23 cellular contexts compared by ENCODE assay signal in the genomic region with DNA sequence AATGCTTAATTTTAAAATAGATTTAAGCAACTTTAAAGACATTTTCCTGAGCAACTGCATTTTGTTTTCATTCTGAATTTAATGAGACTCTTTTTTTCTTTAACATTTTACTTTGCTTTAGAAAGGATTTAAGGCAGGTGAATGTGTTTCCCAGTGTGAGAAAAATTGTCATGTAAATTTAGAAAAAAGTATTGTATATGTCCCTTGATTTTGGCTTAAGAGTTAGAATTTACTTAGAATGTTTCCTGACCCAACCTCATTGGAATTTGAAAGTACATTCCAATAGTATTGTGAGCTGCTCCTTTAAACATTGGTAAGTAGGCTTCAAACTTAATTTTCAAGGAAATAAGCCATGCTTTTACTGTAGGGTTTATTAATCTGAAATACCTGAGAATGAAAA.
DNase-seq lines count a peak whose midpoint lies in the region; ATAC-seq, FAIRE-seq and TF ChIP-seq lines count a peak whose summit lies in the region.
"Had no signal": no experiment of that assay in that cellular context is flagged by ENCODE, and none has a peak within 500 bp of the region (broad histone marks: within the 10 kb centered on the region; RNA-seq: fewer than 3 reads in every experiment).

No MANE protein-coding gene starts in this region.

- H3F3A ChIP-seq in GM23248 (ENCODE audit: insufficient read depth): peaks cover 26% of the 10 kb centered on the region

- H3K79me2 ChIP-seq in GM23248 (ENCODE audit: insufficient read depth): peaks cover 6% of the 10 kb centered on the region; the same call in 1 of the 2 replicates
- H3K79me2 ChIP-seq in astrocyte (ENCODE audit: insufficient read depth, low read length): no peaks in the 10 kb centered on the region

- FAIRE-seq in astrocyte (lab: Jason Lieb, UNC): peak; percentile 34

- H3K4me2 ChIP-seq in GM23248 (ENCODE audit: unreplicated experiment) (peak overlapping the region; percentile 43), astrocyte (ENCODE audit: low read length) (no peak overlapping the region)

- H3K4me3 ChIP-seq in GM23248 (no peak overlapping the region), astrocyte (ENCODE audit: insufficient read depth, low read depth, low read length) (no peak overlapping the region), fibroblast of pulmonary artery (replicated peaks; ENCODE audit: low read depth, low read length) (no peak overlapping the region)
- H3K4me3 ChIP-seq: ascending aorta, colonic mucosa, lower lobe of right lung, SJCRH30 had no signal

- in situ Hi-C loops in GM23248 (cut with MboI): no loop called here

- peak; percentile 39 for DNase-seq in GM23248
- peak; percentile 56 for DNase-seq in astrocyte (ENCODE audit: low read depth)
- peak; percentile 33 for DNase-seq in fibroblast of pulmonary artery (ENCODE audit: low read depth)
- DNase-seq in mesothelial cell of epicardium (ENCODE audit: low spot score in 2 of 2, unreplicated experiment in 2 of 2): no peak
- no peak for DNase-seq in pons (ENCODE audit: low spot score)
- DNase-seq in activated CD8-positive, alpha-beta memory T cell treated with anti-CD3 and anti-CD28 coated beads, Interleukin-2, amount 50 U/mL, for 4 hours: no peak
- no peak for DNase-seq in NCI-H2227 treated with DMSO at 0.1 percent for 48 hours (lab: John Stamatoyannopoulos, UW)
- DNase-seq: activated CD8-positive, alpha-beta T cell treated with anti-CD3 and anti-CD28 coated beads for 36 hours; activated naive CD4-positive, alpha-beta T cell treated with anti-CD3 and anti-CD28 coated beads, Interleukin-2, amount 10 ng/mL, durations not matched to agents 7 days and 5 days; activated T-cell treated with anti-CD3 and anti-CD28 coated beads, Interleukin-2, amount 50 U/mL, for 4 hours; CD8-positive, alpha-beta memory T cell; colonic mucosa; lower lobe of right lung; NCI-H1417 treated with DMSO at 0.1 percent for 48 hours; NCI-H82; right cardiac atrium; SJCRH30; T-helper 2 cell; WERI-Rb-1 had no signal

- peaks cover 33% of the 10 kb centered on the region for H3K4me1 Mint-ChIP-seq in astrocyte (ENCODE audit: low read depth, unreplicated experiment)
- H3K4me1 Mint-ChIP-seq in mesothelial cell of epicardium: peaks cover 6% of the 10 kb centered on the region
- H3K4me1 Mint-ChIP-seq: activated naive CD4-positive, alpha-beta T cell treated with anti-CD3 and anti-CD28 coated beads, Interleukin-2, amount 10 ng/mL, durations not matched to agents 7 days and 5 days had no signal

- H3K4me1 ChIP-seq in GM23248 (ENCODE audit: insufficient read depth) (peaks cover 13% of the 10 kb centered on the region), astrocyte (ENCODE audit: insufficient read depth, low read length) (no peaks in the 10 kb centered on the region)
- H3K4me1 ChIP-seq: colonic mucosa, lower lobe of right lung, SJCRH30 had no signal

- H3K4me3 Mint-ChIP-seq in astrocyte (ENCODE audit: unreplicated experiment): peak overlapping the region; percentile 63
- no peak overlapping the region for H3K4me3 Mint-ChIP-seq in mesothelial cell of epicardium
- H3K4me3 Mint-ChIP-seq: activated CD8-positive, alpha-beta T cell treated with anti-CD3 and anti-CD28 coated beads for 36 hours; activated naive CD4-positive, alpha-beta T cell treated with anti-CD3 and anti-CD28 coated beads, Interleukin-2, amount 10 ng/mL, durations not matched to agents 7 days and 5 days; activated T-cell treated with anti-CD3 and anti-CD28 coated beads, Interleukin-2, amount 50 U/mL, for 4 hours; CD8-positive, alpha-beta memory T cell; stimulated activated effector memory CD8-positive, alpha-beta T cell treated with anti-CD3 and anti-CD28 coated beads, Interleukin-12 subunit alpha, Interleukin-12 subunit beta, amount 100 ng/mL, for 72 hours had no signal

- H4K20me1 ChIP-seq in GM23248 (ENCODE audit: insufficient read depth) (no peaks in the 10 kb centered on the region), astrocyte (ENCODE audit: insufficient read depth, low read length) (no peaks in the 10 kb centered on the region)

- ATAC-seq in HG02798 (IDR thresholded peaks at IDR 0.05; ENCODE audit: poor library complexity, unreplicated experiment): no peak
- ATAC-seq: activated CD8-positive, alpha-beta T cell treated with anti-CD3 and anti-CD28 coated beads for 36 hours; activated T-cell treated with anti-CD3 and anti-CD28 coated beads, Interleukin-2, amount 50 U/mL, for 4 hours; lower lobe of right lung; Panc1; right cardiac atrium; stimulated activated effector memory CD8-positive, alpha-beta T cell treated with anti-CD3 and anti-CD28 coated beads, Interleukin-12 subunit alpha, Interleukin-12 subunit beta, amount 100 ng/mL, for 72 hours had no signal

- H3K27ac ChIP-seq in GM23248 (no peak overlapping the region), astrocyte (ENCODE audit: low read depth, low read length) (no peak overlapping the region)
- H3K27ac ChIP-seq: ascending aorta, colonic mucosa, lower lobe of right lung, SJCRH30, WERI-Rb-1 had no signal

- H2AFZ ChIP-seq in GM23248 (no peak overlapping the region), astrocyte (ENCODE audit: low read depth, low read length) (no peak overlapping the region)

- H3K36me3 Mint-ChIP-seq in astrocyte (ENCODE audit: low read depth, unreplicated experiment) (no peaks in the 10 kb centered on the region), mesothelial cell of epicardium (no peaks in the 10 kb centered on the region)
- H3K36me3 Mint-ChIP-seq: CD8-positive, alpha-beta memory T cell; stimulated activated effector memory CD8-positive, alpha-beta T cell treated with anti-CD3 and anti-CD28 coated beads, Interleukin-12 subunit alpha, Interleukin-12 subunit beta, amount 100 ng/mL, for 72 hours had no signal

- H3K9me3 Mint-ChIP-seq in astrocyte (ENCODE audit: unreplicated experiment) (no peaks in the 10 kb centered on the region), mesothelial cell of epicardium (peaks cover 5% of the 10 kb centered on the region)
- H3K9me3 Mint-ChIP-seq: CD8-positive, alpha-beta memory T cell; stimulated activated effector memory CD8-positive, alpha-beta T cell treated with anti-CD3 and anti-CD28 coated beads, Interleukin-12 subunit alpha, Interleukin-12 subunit beta, amount 100 ng/mL, for 72 hours had no signal

- H3K27me3 Mint-ChIP-seq in astrocyte (ENCODE audit: low read depth, unreplicated experiment): no peaks in the 10 kb centered on the region
- H3K27me3 Mint-ChIP-seq in mesothelial cell of epicardium (ENCODE audit: low read depth): no peaks in the 10 kb centered on the region
- H3K27me3 Mint-ChIP-seq: activated CD8-positive, alpha-beta T cell treated with anti-CD3 and anti-CD28 coated beads for 36 hours; activated naive CD4-positive, alpha-beta T cell treated with anti-CD3 and anti-CD28 coated beads, Interleukin-2, amount 10 ng/mL, durations not matched to agents 7 days and 5 days had no signal

- no peaks in the 10 kb centered on the region for H3K27me3 ChIP-seq in GM23248 (replicated peaks; ENCODE audit: insufficient read depth)
- H3K27me3 ChIP-seq in astrocyte (ENCODE audit: insufficient read depth, low read length): no peaks in the 10 kb centered on the region
- H3K27me3 ChIP-seq: ascending aorta, colonic mucosa, SJCRH30 had no signal

- no peaks in the 10 kb centered on the region for H3K9me2 ChIP-seq in GM23248 (ENCODE audit: insufficient read depth)

- no peak for TF ChIP-seq CTCF in astrocyte (IDR thresholded peaks at IDR 0.05; ENCODE audit: insufficient read depth, low read depth, low read length)
- no peak for TF ChIP-seq CTCF in fibroblast of pulmonary artery (IDR thresholded peaks at IDR 0.05; ENCODE audit: low read length, missing control alignments)
- no peak for TF ChIP-seq CTCF in mesothelial cell of epicardium (IDR thresholded peaks at IDR 0.05; ENCODE audit: unreplicated experiment)

- no peaks in the 10 kb centered on the region for H3K36me3 ChIP-seq in GM23248 (ENCODE audit: low read depth)
- no peaks in the 10 kb centered on the region for H3K36me3 ChIP-seq in astrocyte (ENCODE audit: insufficient read depth, low read length)
- H3K36me3 ChIP-seq: ascending aorta, colonic mucosa, lower lobe of right lung, SJCRH30, WERI-Rb-1 had no signal

- H3K9me3 ChIP-seq in GM23248 (ENCODE audit: low read depth): no peaks in the 10 kb centered on the region
- H3K9me3 ChIP-seq in astrocyte (ENCODE audit: insufficient read depth, low read depth, low read length): no peaks in the 10 kb centered on the region
- H3K9me3 ChIP-seq: ascending aorta, colonic mucosa, lower lobe of right lung, SJCRH30 had no signal

- H3K9ac ChIP-seq in GM23248 (no peak overlapping the region), astrocyte (ENCODE audit: low read length) (no peak overlapping the region)

- peak overlapping the region; percentile 91 for H3K27ac Mint-ChIP-seq in astrocyte (ENCODE audit: unreplicated experiment)
- peak overlapping the region; percentile 48 for H3K27ac Mint-ChIP-seq in mesothelial cell of epicardium
- H3K27ac Mint-ChIP-seq: activated CD8-positive, alpha-beta T cell treated with anti-CD3 and anti-CD28 coated beads for 36 hours; activated naive CD4-positive, alpha-beta T cell treated with anti-CD3 and anti-CD28 coated beads, Interleukin-2, amount 10 ng/mL, durations not matched to agents 7 days and 5 days; CD8-positive, alpha-beta memory T cell; stimulated activated effector memory CD8-positive, alpha-beta T cell treated with anti-CD3 and anti-CD28 coated beads, Interleukin-12 subunit alpha, Interleukin-12 subunit beta, amount 100 ng/mL, for 72 hours had no signal

Comparison
In these comparisons a context has a peak if more than half of its experiments do, and no peak if none do; other contexts are left out.
1. DNase-seq: peak in GM23248 (single experiment), astrocyte (single experiment) and fibroblast of pulmonary artery (single experiment); none in mesothelial cell of epicardium (0 of 2), pons (single experiment), activated CD8-positive, alpha-beta memory T cell treated with anti-CD3 and anti-CD28 coated beads, Interleukin-2, amount 50 U/mL, for 4 hours (single experiment) and NCI-H2227 treated with DMSO at 0.1 percent for 48 hours (single experiment).